ENCODE assay signal across 18 cellular contexts in genomic region chr4:155441475-155441874, GRCh38.
"Had no signal": no experiment of that assay in that cellular context is flagged by ENCODE, and none has a peak within 500 bp of the region (broad histone marks: within the 10 kb centered on the region; RNA-seq: fewer than 3 reads in every experiment).

No MANE protein-coding gene starts in this region.

- H3K27ac ChIP-seq: psoas muscle, testis had no signal

- FAIRE-seq: bronchial epithelial cell had no signal

- H3K4me3 Mint-ChIP-seq: activated CD8-positive, alpha-beta memory T cell treated with anti-CD3 and anti-CD28 coated beads, Interleukin-2, amount 10 ng/mL, durations not matched to agents 7 days and 5 days; activated naive CD8-positive, alpha-beta T cell treated with anti-CD3 and anti-CD28 coated beads for 36 hours; mesothelial cell of epicardium; naive B cell; stimulated activated naive CD8-positive, alpha-beta T cell treated with anti-CD3 and anti-CD28 coated beads, Interleukin-15, Interleukin-2, amounts not matched to agents 100 ng/mL and 50 ng/mL, for 24 hours; T-helper 1 cell treated with Interleukin-12 subunit alpha and Interleukin-12 subunit beta and Interleukin-4 antibody, amounts not matched to agents 30 μg/mL and 1 μg/mL, for 36 hours had no signal

- H3K4me1 Mint-ChIP-seq: activated CD8-positive, alpha-beta memory T cell treated with anti-CD3 and anti-CD28 coated beads, Interleukin-2, amount 10 ng/mL, durations not matched to agents 7 days and 5 days had no signal

- H3K4me1 ChIP-seq: psoas muscle, testis had no signal

- H3K9me3 ChIP-seq: esophagus squamous epithelium, heart left ventricle, psoas muscle, testis had no signal

- DNase-seq: activated CD4-positive, alpha-beta T cell treated with anti-CD3 and anti-CD28 coated beads, Interleukin-2, amount 50 U/mL, for 4 hours; activated CD4-positive, CD25-positive, alpha-beta regulatory T cell; activated CD8-positive, alpha-beta memory T cell treated with anti-CD3 and anti-CD28 coated beads, Interleukin-2, amount 10 ng/mL, durations not matched to agents 7 days and 5 days; activated gamma-delta T cell treated with Interleukin-2 at 50 U/mL for 16 hours; activated naive CD8-positive, alpha-beta T cell treated with anti-CD3 and anti-CD28 coated beads for 36 hours; activated T-cell treated with anti-CD3 and anti-CD28 coated beads, Interleukin-2, amount 50 U/mL, for 48 hours; esophagus squamous epithelium; heart left ventricle; islet precursor cell; naive B cell; psoas muscle; stimulated activated CD4-positive, alpha-beta T cell treated with anti-CD3 and anti-CD28 coated beads, Interleukin-15, amount 100 ng/mL, for 24 hours; stimulated activated CD4-positive, alpha-beta T cell treated with anti-CD3 and anti-CD28 coated beads, Interleukin-4, amount 100 ng/mL, for 24 hours; testis had no signal

- H3K27ac Mint-ChIP-seq: activated CD8-positive, alpha-beta memory T cell treated with anti-CD3 and anti-CD28 coated beads, Interleukin-2, amount 10 ng/mL, durations not matched to agents 7 days and 5 days; activated naive CD8-positive, alpha-beta T cell treated with anti-CD3 and anti-CD28 coated beads for 36 hours; mesothelial cell of epicardium; stimulated activated naive CD8-positive, alpha-beta T cell treated with anti-CD3 and anti-CD28 coated beads, Interleukin-15, Interleukin-2, amounts not matched to agents 100 ng/mL and 50 ng/mL, for 24 hours; T-helper 1 cell treated with Interleukin-12 subunit alpha and Interleukin-12 subunit beta and Interleukin-4 antibody, amounts not matched to agents 30 μg/mL and 1 μg/mL, for 36 hours had no signal

- H3K36me3 ChIP-seq: esophagus squamous epithelium, heart left ventricle had no signal

- H3K9me3 Mint-ChIP-seq: activated naive CD8-positive, alpha-beta T cell treated with anti-CD3 and anti-CD28 coated beads for 36 hours; mesothelial cell of epicardium; naive B cell; stimulated activated naive CD8-positive, alpha-beta T cell treated with anti-CD3 and anti-CD28 coated beads, Interleukin-15, Interleukin-2, amounts not matched to agents 100 ng/mL and 50 ng/mL, for 24 hours; T-helper 1 cell treated with Interleukin-12 subunit alpha and Interleukin-12 subunit beta and Interleukin-4 antibody, amounts not matched to agents 30 μg/mL and 1 μg/mL, for 36 hours had no signal

- H3K27me3 ChIP-seq: heart left ventricle, testis had no signal

- H3K36me3 Mint-ChIP-seq: activated CD8-positive, alpha-beta memory T cell treated with anti-CD3 and anti-CD28 coated beads, Interleukin-2, amount 10 ng/mL, durations not matched to agents 7 days and 5 days; activated naive CD8-positive, alpha-beta T cell treated with anti-CD3 and anti-CD28 coated beads for 36 hours; mesothelial cell of epicardium; naive B cell had no signal

- H3K4me3 ChIP-seq: testis had no signal
